In genomic region chr22:30424471-30425326, GRCh38 we compare ENCODE assay signal across 9 cellular contexts. TPM values are rescaled to one million over a fixed set of nuclear protein-coding genes. Genes with fewer than 3 reads are reported as not detected.
A peak's percentile ranks its signal among the peaks of the same experiment; 100 is the strongest.
DNase-seq lines count a peak whose midpoint lies in the region; ATAC-seq, FAIRE-seq and TF ChIP-seq lines count a peak whose summit lies in the region.
"Had no signal": no experiment of that assay in that cellular context is flagged by ENCODE, and none has a peak within 500 bp of the region (broad histone marks: within the 10 kb centered on the region; RNA-seq: fewer than 3 reads in every experiment).

No MANE protein-coding gene starts in this region.

- TSS peak; percentile 5 for BruUV-seq in Caco-2 (replicated peaks; lab: Mats Ljungman, UMichigan)

- peak overlapping the region; percentile 85 for H3K4me3 Mint-ChIP-seq in Caco-2 (ENCODE audit: unreplicated experiment)
- peak overlapping the region; percentile 98 for H3K4me3 Mint-ChIP-seq in activated naive CD4-positive, alpha-beta T cell treated with anti-CD3 and anti-CD28 coated beads, Interleukin-2, amount 10 ng/mL, durations not matched to agents 7 days and 5 days

- H3K9me3 Mint-ChIP-seq in Caco-2 (ENCODE audit: unreplicated experiment) = no peaks in the 10 kb centered on the region
- H3K9me3 Mint-ChIP-seq in activated naive CD4-positive, alpha-beta T cell treated with anti-CD3 and anti-CD28 coated beads, Interleukin-2, amount 10 ng/mL, durations not matched to agents 7 days and 5 days = no peaks in the 10 kb centered on the region

- H3K4me1 ChIP-seq in Caco-2 (peaks cover 36% of the 10 kb centered on the region), HUES6 (ENCODE audit: control insufficient read depth, insufficient read depth, low read length) (peaks cover 28% of the 10 kb centered on the region), iPS-18a (ENCODE audit: control insufficient read depth, low read depth, low read length) (peaks cover 19% of the 10 kb centered on the region), spleen (peaks cover 29 to 68% (median 45%) of the 10 kb centered on the region in 6 donors)

- H3K4me3 ChIP-seq in Caco-2 (ENCODE audit: low read depth, low read length) (peak overlapping the region; percentile 62), HUES6 (ENCODE audit: low read depth, low read length) (peak overlapping the region; percentile 81), iPS-18a (ENCODE audit: low read length) (peak overlapping the region; percentile 89), spleen (peak overlapping the region; percentile 61 to 96 (median 72))

- ATAC-seq in GM18502 (IDR thresholded peaks at IDR 0.05; ENCODE audit: poor library complexity, unreplicated experiment) (no peak), GM19395 (IDR thresholded peaks at IDR 0.05; ENCODE audit: unreplicated experiment) (no peak)

- peaks cover 35% of the 10 kb centered on the region for H3K4me1 Mint-ChIP-seq in Caco-2 (ENCODE audit: low read depth, unreplicated experiment)
- H3K4me1 Mint-ChIP-seq in activated naive CD4-positive, alpha-beta T cell treated with anti-CD3 and anti-CD28 coated beads, Interleukin-2, amount 10 ng/mL, durations not matched to agents 7 days and 5 days = peaks cover 64% of the 10 kb centered on the region

- peaks cover 1% of the 10 kb centered on the region; the same call in 1 of the 2 replicates for H3K36me3 ChIP-seq in Caco-2 (ENCODE audit: control insufficient read depth, insufficient read depth, low read length)
- peaks cover 35% of the 10 kb centered on the region for H3K36me3 ChIP-seq in HUES6 (ENCODE audit: control insufficient read depth, insufficient read depth, low read length)
- H3K36me3 ChIP-seq in iPS-18a (ENCODE audit: control insufficient read depth, low read depth, low read length) = peaks cover 22% of the 10 kb centered on the region
- H3K36me3 ChIP-seq in spleen = peaks cover 0 to 37% (median 11%) of the 10 kb centered on the region in 6 donors

- TF ChIP-seq CTCF in Caco-2 (IDR thresholded peaks at IDR 0.05; ENCODE audit: insufficient read depth in 1 of 2, low read depth in 1 of 2, low read length in 1 of 2, severe bottlenecking in 1 of 2, unreplicated experiment in 1 of 2) (no peak), spleen (IDR thresholded peaks at IDR 0.05 in 8 of 11, conservative IDR thresholded peaks at IDR 0.05 in 3 of 11) (no peak)

- no peaks in the 10 kb centered on the region for H3K27me3 Mint-ChIP-seq in Caco-2 (ENCODE audit: insufficient read depth, unreplicated experiment)
- no peaks in the 10 kb centered on the region for H3K27me3 Mint-ChIP-seq in activated naive CD4-positive, alpha-beta T cell treated with anti-CD3 and anti-CD28 coated beads, Interleukin-2, amount 10 ng/mL, durations not matched to agents 7 days and 5 days

- POLR2A ChIA-PET in Caco-2 (lab: Charles Lee) = interaction anchor here (0.5 to 2.1 kb wide), 9 partner anchors 10 to 545 kb away, joined by 3 to 19 read pairs (median 6); partner anchors contain the start of genes CCDC157, PES1, RNF215 and SEC14L2

- peak overlapping the region; percentile 82 for H3K27ac Mint-ChIP-seq in Caco-2 (ENCODE audit: unreplicated experiment)
- peak overlapping the region; percentile 98 for H3K27ac Mint-ChIP-seq in activated naive CD4-positive, alpha-beta T cell treated with anti-CD3 and anti-CD28 coated beads, Interleukin-2, amount 10 ng/mL, durations not matched to agents 7 days and 5 days

- no peak for FAIRE-seq in H54 (lab: Jason Lieb, UNC)

- peak overlapping the region; percentile 44 for H3K9ac ChIP-seq in HUES6 (ENCODE audit: low read length)
- peak overlapping the region; percentile 95 for H3K9ac ChIP-seq in iPS-18a (ENCODE audit: low read length)

- DNase-seq in Caco-2 (no peak), spleen (no peak), H54 (ENCODE audit: insufficient read length, low spot score) (no peak)
- DNase-seq in activated naive CD4-positive, alpha-beta T cell treated with anti-CD3 and anti-CD28 coated beads, Interleukin-2, amount 10 ng/mL, durations not matched to agents 7 days and 5 days = peak; percentile 38

- peak overlapping the region; percentile 4; the same call in 1 of the 2 replicates for H3K27ac ChIP-seq in HUES6 (ENCODE audit: low read depth, low read length)
- H3K27ac ChIP-seq in iPS-18a (ENCODE audit: low read length) = no peak overlapping the region
- H3K27ac ChIP-seq in spleen = peak overlapping the region; percentile 88 to 95 (median 93)

- TF ChIP-seq POLR2A in spleen (IDR thresholded peaks at IDR 0.05) = no peak
- no peak for TF ChIP-seq POLR2A in H54 (IDR thresholded peaks at IDR 0.05; ENCODE audit: low read depth, low read length)

- H3K36me3 Mint-ChIP-seq in Caco-2 (ENCODE audit: insufficient read depth, unreplicated experiment) = peaks cover 23% of the 10 kb centered on the region
- H3K36me3 Mint-ChIP-seq in activated naive CD4-positive, alpha-beta T cell treated with anti-CD3 and anti-CD28 coated beads, Interleukin-2, amount 10 ng/mL, durations not matched to agents 7 days and 5 days = peaks cover 54% of the 10 kb centered on the region

- CTCF ChIA-PET in Caco-2 (lab: Charles Lee) = interaction anchor here (0.6 to 4.3 kb wide), 7 partner anchors 20 to 137 kb away, joined by 3 to 29 read pairs (median 8); partner anchors contain the start of genes RNF215 and SEC14L2
- CTCF ChIA-PET in activated naive CD4-positive, alpha-beta T cell treated with anti-CD3 and anti-CD28 coated beads, Interleukin-2, amount 10 ng/mL, durations not matched to agents 7 days and 5 days (lab: Charles Lee) = interaction anchor here (0.7 to 6.0 kb wide), 10 partner anchors 10 to 139 kb away, joined by 3 to 81 read pairs (median 10); partner anchors contain the start of genes CASTOR1 and SEC14L2

- intact Hi-C loops in Caco-2 (cut with micrococcal nuclease; ENCODE audit: unreplicated experiment) (no loop called here), spleen (cut with DNase I; ENCODE audit: low total_unique reads) (no loop called here)

- WGBS in spleen, 5 donors = 48 to 54% (median 52%) methylated on average over 21 of the region's 21 CpGs

- no peaks in the 10 kb centered on the region for H3K9me3 ChIP-seq in Caco-2
- no peaks in the 10 kb centered on the region for H3K9me3 ChIP-seq in HUES6 (ENCODE audit: control insufficient read depth, insufficient read depth, low read depth, low read length)
- no peaks in the 10 kb centered on the region for H3K9me3 ChIP-seq in iPS-18a (ENCODE audit: control insufficient read depth, low read depth, low read length)
- H3K9me3 ChIP-seq in spleen = no peaks in the 10 kb centered on the region

- H3K27me3 ChIP-seq in Caco-2 (replicated peaks; ENCODE audit: control insufficient read depth, insufficient read depth, low read length) (no peaks in the 10 kb centered on the region), HUES6 (ENCODE audit: control insufficient read depth, insufficient read depth, low read length) (no peaks in the 10 kb centered on the region), iPS-18a (ENCODE audit: control insufficient read depth, insufficient read depth, low read length) (no peaks in the 10 kb centered on the region), spleen (replicated peaks in 1 of 7) (no peaks in the 10 kb centered on the region)

RNA-seq across cellular contexts. Expression of gene MTFP1, which starts 0.9 kb away (rescaled TPM):
- 20.6 and 23.0 TPM in 2 replicates for total RNA-seq in Caco-2 (2022)
- total RNA-seq in spleen = 10 to 100 TPM in 6 of 7 donors, 1 to 10 TPM in 1; 9.9 to 36.8 (median 15.4) TPM
- polyA plus RNA-seq in spleen = 10 to 100 TPM; 16.9 to 30.4 (median 26.4) TPM

RNA-seq across cellular contexts. Expression of gene SEC14L2, which starts 27.9 kb away (rescaled TPM):
- total RNA-seq in Caco-2 (2022) (9.4 and 11.0 TPM in 2 replicates), spleen (1 to 10 TPM in 6 of 7 donors, under 1 TPM in 1; 0.52 to 6.1 (median 2.4) TPM)
- polyA plus RNA-seq in spleen = 1 to 10 TPM in 1 of 3 donors, under 1 TPM in 2; 0.54 to 1.5 (median 0.96) TPM

RNA-seq across cellular contexts. Expression of gene RNF215, which starts 37.5 kb away (rescaled TPM):
- 12.8 and 14.2 TPM in 2 replicates for total RNA-seq in Caco-2 (2022)
- total RNA-seq in spleen = 10 to 100 TPM; 10.2 to 19.5 (median 15.9) TPM
- polyA plus RNA-seq in spleen = 10 to 100 TPM in 1 of 3 donors, 1 to 10 TPM in 2; 6.5 to 11.0 (median 8.3) TPM

RNA-seq across cellular contexts. Expression of gene SEC14L3, which starts 47.1 kb away (rescaled TPM):
- not detected in 2 replicates for total RNA-seq in Caco-2 (2022)
- total RNA-seq in spleen = not detected
- not detected for polyA plus RNA-seq in spleen
- total RNA-seq: T-helper 1 cell treated with Interleukin-12 subunit alpha and Interleukin-12 subunit beta and Interleukin-4 antibody, amounts not matched to agents 30 ng/mL and 1 ng/mL, for 36 hours had no signal
